ENCODE assay signal across 14 cellular contexts in the genomic region with DNA sequence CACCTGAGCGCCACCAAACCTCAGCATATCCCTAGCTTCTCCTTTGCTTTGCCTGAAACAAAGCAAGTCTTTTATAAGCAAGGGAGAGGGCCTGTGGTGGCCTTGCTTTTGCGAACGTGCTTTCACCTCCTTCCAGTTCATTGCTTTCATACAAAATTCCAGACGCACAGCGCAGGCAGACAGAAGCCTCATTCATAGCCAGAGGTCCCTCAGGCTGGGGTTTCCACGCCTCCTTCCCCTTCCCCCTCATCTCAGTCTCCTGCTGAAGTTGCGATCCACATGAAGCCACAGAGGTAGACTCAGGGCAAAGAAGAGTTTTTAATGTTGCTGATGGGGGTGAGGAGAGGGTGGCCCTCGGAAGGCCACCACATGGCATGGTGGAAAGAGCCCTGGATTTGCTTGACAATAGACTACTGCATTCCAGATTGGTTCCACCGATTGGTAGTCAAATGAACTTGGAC. TPM values are rescaled to one million over a fixed set of nuclear protein-coding genes. Genes with fewer than 3 reads are reported as not detected.
DNase-seq lines count a peak whose midpoint lies in the region; ATAC-seq lines count a peak whose summit lies in the region.
"Had no signal": no experiment of that assay in that cellular context is flagged by ENCODE, and none has a peak within 500 bp of the region (broad histone marks: within the 10 kb centered on the region; RNA-seq: fewer than 3 reads in every experiment).

No MANE protein-coding gene starts in this region.

- H3K4me1 ChIP-seq in muscle layer of colon (ENCODE audit: insufficient read depth, low read length) (peaks cover 68% of the 10 kb centered on the region), stomach smooth muscle (ENCODE audit: control insufficient read depth, insufficient read depth, low read length) (peaks cover 51% of the 10 kb centered on the region)

- H3K27me3 ChIP-seq in muscle layer of colon (ENCODE audit: control insufficient read depth in 1 of 2, insufficient read depth in 2 of 2, low read length in 2 of 2), result no peaks in the 10 kb centered on the region
- no peaks in the 10 kb centered on the region for H3K27me3 ChIP-seq in stomach smooth muscle (ENCODE audit: control insufficient read depth in 1 of 2, insufficient read depth in 2 of 2, low read length in 2 of 2)

- no peaks in the 10 kb centered on the region for H3K9me3 ChIP-seq in muscle layer of colon (ENCODE audit: low read length)
- H3K9me3 ChIP-seq in stomach smooth muscle (ENCODE audit: control insufficient read depth in 2 of 2, low read length in 2 of 2), result no peaks in the 10 kb centered on the region

- H3K4me3 ChIP-seq in muscle layer of colon (ENCODE audit: low read depth in 1 of 2, low read length in 2 of 2) (no peak overlapping the region), stomach smooth muscle (ENCODE audit: low read length in 2 of 2) (peak overlapping the region in 1 of 2 donors; percentile 15)

- peak overlapping the region; percentile 96 for H3K27ac ChIP-seq in muscle layer of colon (ENCODE audit: low read depth, low read length)
- peak overlapping the region; percentile 82 for H3K27ac ChIP-seq in stomach smooth muscle (ENCODE audit: low read length)

- DNase-seq in RPMI7951 (ENCODE audit: low read depth) (peak; percentile 88), dedifferentiated amniotic fluid mesenchymal stem cell (ENCODE audit: extremely low spot score) (peak; percentile 14), ureter (ENCODE audit: low spot score) (no peak), DMS153 treated with DMSO at 0.1 percent for 48 hours (lab: John Stamatoyannopoulos, UW; ENCODE audit: unreplicated experiment) (no peak), CD1c-positive myeloid dendritic cell (ENCODE audit: extremely low spot score) (no peak)
- DNase-seq: activated CD4-positive, alpha-beta T cell treated with anti-CD3 and anti-CD28 coated beads for 1 hour; activated naive CD8-positive, alpha-beta T cell treated with anti-CD3 and anti-CD28 coated beads, Interleukin-2, amount 10 ng/mL, durations not matched to agents 7 days and 5 days; activated T-cell treated with anti-CD3 and anti-CD28 coated beads for 4 hours; CD4-positive, CD25-positive, alpha-beta regulatory T cell; GDM1; stimulated activated CD4-positive, alpha-beta T cell treated with anti-CD3 and anti-CD28 coated beads, Interleukin-2, amount 100 ng/mL, for 48 hours had no signal

- ATAC-seq in HG03521 (IDR thresholded peaks at IDR 0.05; ENCODE audit: unreplicated experiment), result no peak

- H3K36me3 ChIP-seq in muscle layer of colon (ENCODE audit: insufficient read depth, low read length), result no peaks in the 10 kb centered on the region
- H3K36me3 ChIP-seq in stomach smooth muscle (ENCODE audit: control insufficient read depth in 2 of 2, insufficient read depth in 2 of 2, low read length in 2 of 2), result no peaks in the 10 kb centered on the region

- H3K9ac ChIP-seq in muscle layer of colon (ENCODE audit: low read length) (no peak overlapping the region), stomach smooth muscle (ENCODE audit: low read length in 2 of 2) (peak overlapping the region in 1 of 2 donors; percentile 29)

RNA-seq across cellular contexts. Expression of gene FLNB, which starts 59.4 kb away (rescaled TPM):
- 104 TPM in 2 replicates for total RNA-seq in RPMI7951 (2014; rRNA removed; shearing (Covaris generic))
- total RNA-seq in ureter, result 303 TPM

Comparison
In these comparisons a context has a peak if more than half of its experiments do, and no peak if none do; other contexts are left out.
1. DNase-seq: peak in RPMI7951 (single experiment) and dedifferentiated amniotic fluid mesenchymal stem cell (single experiment); none in ureter (single experiment), DMS153 treated with DMSO at 0.1 percent for 48 hours (single experiment) and CD1c-positive myeloid dendritic cell (single experiment).